ENCODE assay signal across 8 cellular contexts in the genomic region with DNA sequence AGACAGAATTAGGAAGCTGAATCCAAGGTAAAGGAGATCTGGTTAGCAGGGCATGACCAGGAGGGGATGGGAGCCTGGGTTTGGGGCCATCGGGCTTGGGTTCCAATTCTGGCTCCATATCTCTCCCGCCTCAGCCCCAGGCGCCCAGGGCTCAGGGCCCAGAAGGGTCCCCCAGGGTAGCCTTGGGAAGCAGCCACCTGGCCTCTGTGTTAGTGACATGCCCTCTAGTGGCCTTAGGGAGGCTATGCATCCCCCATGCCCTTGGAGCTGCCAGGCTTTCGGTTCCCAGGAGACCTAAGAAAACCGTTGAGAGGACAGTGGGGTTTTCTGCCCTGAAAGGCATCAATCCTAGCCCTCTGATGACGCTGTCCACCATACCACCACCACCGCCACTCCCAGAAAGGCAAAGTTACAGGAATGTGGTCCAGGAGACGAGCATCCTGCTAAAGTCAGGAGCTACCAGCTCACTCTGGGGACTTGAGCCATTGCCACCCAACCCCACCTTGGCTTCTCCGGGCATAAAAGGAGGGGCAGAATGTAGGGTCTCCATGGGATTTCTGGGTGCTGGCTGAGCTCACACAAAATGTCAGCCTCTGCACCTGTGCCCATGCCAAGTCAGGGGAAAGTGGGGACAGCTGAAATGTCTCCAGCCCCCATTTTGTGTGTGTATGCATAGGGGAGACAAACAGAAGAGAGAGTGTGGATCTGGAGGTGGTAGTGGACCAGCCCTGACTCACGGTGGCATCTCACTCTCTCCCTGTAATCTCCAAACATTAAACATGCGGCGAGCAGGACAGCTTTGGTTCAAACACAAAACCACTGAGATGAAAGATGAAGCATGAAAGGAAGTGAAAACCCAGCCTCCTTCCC.
DNase-seq lines count a peak whose midpoint lies in the region; ATAC-seq and TF ChIP-seq lines count a peak whose summit lies in the region.

No MANE protein-coding gene starts in this region.

- H3K9me3 ChIP-seq in KOPT-K1 (ENCODE audit: insufficient read depth, low read length, poor library complexity, severe bottlenecking) (no peaks in the 10 kb centered on the region), RWPE2 (ENCODE audit: severe bottlenecking) (no peaks in the 10 kb centered on the region)

- DNase-seq in GF-D8 (lab: John Stamatoyannopoulos, UW) (peak; percentile 4), RWPE2 (ENCODE audit: low spot score) (no peak), astrocyte of the hippocampus (ENCODE audit: low read depth, low spot score) (peak; percentile 77), iPS-NIHi7 (ENCODE audit: extremely low spot score) (peak; percentile 95)
- peak; percentile 21 for DNase-seq in stimulated activated CD4-positive, alpha-beta T cell treated with anti-CD3 and anti-CD28 coated beads, Interleukin-4, amount 100 ng/mL, for 1 hour

- H3K27me3 ChIP-seq in RWPE2 (ENCODE audit: insufficient read depth, poor library complexity, severe bottlenecking), result no peaks in the 10 kb centered on the region

- H3K36me3 ChIP-seq in KOPT-K1 (ENCODE audit: insufficient read depth, low read length), result no peaks in the 10 kb centered on the region
- H3K36me3 ChIP-seq in RWPE2 (ENCODE audit: low read depth), result no peaks in the 10 kb centered on the region

- no peak overlapping the region for H3K4me3 ChIP-seq in RWPE2 (ENCODE audit: severe bottlenecking)

- H3K27ac ChIP-seq in KOPT-K1 (ENCODE audit: low read depth, low read length, poor library complexity, severe bottlenecking) (peak overlapping the region; percentile 30), RWPE2 (ENCODE audit: poor library complexity, severe bottlenecking) (no peak overlapping the region)

- no peaks in the 10 kb centered on the region for H3K4me1 ChIP-seq in RWPE2 (ENCODE audit: insufficient read depth, poor library complexity, severe bottlenecking)

- TF ChIP-seq CTCF in RWPE2 (IDR thresholded peaks at IDR 0.05; ENCODE audit: poor library complexity, severe bottlenecking), result peak; percentile 83

- ATAC-seq in GM21619 (IDR thresholded peaks at IDR 0.05; ENCODE audit: unreplicated experiment) (peak; percentile 92), RWPE2 (ENCODE audit: low read depth) (peak; percentile 80), HG03457 (IDR thresholded peaks at IDR 0.05; ENCODE audit: unreplicated experiment) (no peak)
